8 cellular contexts compared by ENCODE assay signal in the genomic region with DNA sequence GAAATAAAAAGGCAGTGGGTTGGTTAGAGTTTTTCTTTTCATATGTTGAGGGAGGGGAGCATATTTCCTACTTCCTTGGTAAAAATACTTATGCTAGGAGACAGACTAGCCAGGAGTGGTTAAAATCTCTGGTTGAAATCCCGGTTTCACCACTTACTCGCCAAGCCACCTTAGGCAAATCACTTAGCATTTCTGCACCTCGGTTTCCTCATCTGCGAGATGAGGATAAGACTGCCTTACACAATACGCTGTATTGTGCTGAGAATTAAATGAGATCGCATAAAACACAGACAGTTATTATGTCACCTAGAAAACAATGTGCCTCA. TPM values are rescaled to one million over a fixed set of nuclear protein-coding genes. Genes with fewer than 3 reads are reported as not detected.
A peak's percentile ranks its signal among the peaks of the same experiment; 100 is the strongest.
DNase-seq lines count a peak whose midpoint lies in the region; ATAC-seq and TF ChIP-seq lines count a peak whose summit lies in the region.

No MANE protein-coding gene starts in this region.

- peaks cover 59% of the 10 kb centered on the region for H3K4me1 Mint-ChIP-seq in T-helper 1 cell treated with Interleukin-12 subunit alpha and Interleukin-12 subunit beta and Interleukin-4 antibody, amounts not matched to agents 30 μg/mL and 1 μg/mL, for 36 hours (ENCODE audit: low read depth)

- H3K4me3 ChIP-seq in fibroblast of pulmonary artery (replicated peaks; ENCODE audit: low read depth, low read length) = peak overlapping the region; percentile 72

- DNase-seq in fibroblast of pulmonary artery (ENCODE audit: low read depth) (peak; percentile 39), renal cortical epithelial cell (ENCODE audit: low read depth) (peak; percentile 10), AML-193 (lab: John Stamatoyannopoulos, UW) (no peak), cerebellum (ENCODE audit: low spot score) (no peak)
- no peak for DNase-seq in stimulated activated naive CD4-positive, alpha-beta T cell (lab: John Stamatoyannopoulos, UW)

- no peak for TF ChIP-seq CTCF in fibroblast of pulmonary artery (IDR thresholded peaks at IDR 0.05; ENCODE audit: low read length, missing control alignments)

- H3K36me3 ChIP-seq in ES-I3 (ENCODE audit: insufficient read depth, low read length) = no peaks in the 10 kb centered on the region

- peak overlapping the region; percentile 86 for H3K4me3 Mint-ChIP-seq in T-helper 1 cell treated with Interleukin-12 subunit alpha and Interleukin-12 subunit beta and Interleukin-4 antibody, amounts not matched to agents 30 μg/mL and 1 μg/mL, for 36 hours

- H3K36me3 Mint-ChIP-seq in T-helper 1 cell treated with Interleukin-12 subunit alpha and Interleukin-12 subunit beta and Interleukin-4 antibody, amounts not matched to agents 30 μg/mL and 1 μg/mL, for 36 hours (ENCODE audit: low read depth) = peaks cover 14% of the 10 kb centered on the region

- peak overlapping the region; percentile 78 for H3K27ac Mint-ChIP-seq in T-helper 1 cell treated with Interleukin-12 subunit alpha and Interleukin-12 subunit beta and Interleukin-4 antibody, amounts not matched to agents 30 μg/mL and 1 μg/mL, for 36 hours

- peaks cover 27% of the 10 kb centered on the region for H3K27me3 Mint-ChIP-seq in T-helper 1 cell treated with Interleukin-12 subunit alpha and Interleukin-12 subunit beta and Interleukin-4 antibody, amounts not matched to agents 30 μg/mL and 1 μg/mL, for 36 hours (ENCODE audit: low read depth)

- H3K9me3 ChIP-seq in ES-I3 (ENCODE audit: control insufficient read depth, insufficient read depth, low read length) = no peaks in the 10 kb centered on the region

- H3K9me3 Mint-ChIP-seq in T-helper 1 cell treated with Interleukin-12 subunit alpha and Interleukin-12 subunit beta and Interleukin-4 antibody, amounts not matched to agents 30 μg/mL and 1 μg/mL, for 36 hours = no peaks in the 10 kb centered on the region

- no peak for ATAC-seq in HG03095 (IDR thresholded peaks at IDR 0.05; ENCODE audit: unreplicated experiment)

- H3K4me1 ChIP-seq in ES-I3 (ENCODE audit: insufficient read depth, low read length) = peaks cover 35% of the 10 kb centered on the region; the same call in 1 of the 2 replicates

- peak overlapping the region; percentile 51; the same call in 1 of the 2 replicates for H3K9ac ChIP-seq in ES-I3 (ENCODE audit: low read depth, low read length)

RNA-seq across cellular contexts. Expression of gene IFFO2, which starts 1.4 kb away (rescaled TPM):
- 34.0 and 42.0 TPM in 2 replicates for total RNA-seq in renal cortical epithelial cell
- total RNA-seq in cerebellum = 6.5 TPM

RNA-seq across cellular contexts. Expression of gene ALDH4A1, which starts 52.7 kb away (rescaled TPM):
- total RNA-seq in renal cortical epithelial cell = 39.5 and 42.0 TPM in 2 replicates
- 6.6 TPM for total RNA-seq in cerebellum

Comparison
In these comparisons a context has a peak if more than half of its experiments do, and no peak if none do; other contexts are left out.
1. DNase-seq: peak in fibroblast of pulmonary artery (single experiment) and renal cortical epithelial cell (single experiment); none in stimulated activated naive CD4-positive, alpha-beta T cell (0 of 6), AML-193 (0 of 2) and cerebellum (single experiment).